9 cellular contexts compared by ENCODE assay signal in genomic region chr19:5403968-5404640, GRCh38. TPM values are rescaled to one million over a fixed set of nuclear protein-coding genes. Genes with fewer than 3 reads are reported as not detected.
A peak's percentile ranks its signal among the peaks of the same experiment; 100 is the strongest.
DNase-seq lines count a peak whose midpoint lies in the region; ATAC-seq and TF ChIP-seq lines count a peak whose summit lies in the region.
"Had no signal": no experiment of that assay in that cellular context is flagged by ENCODE, and none has a peak within 500 bp of the region (broad histone marks: within the 10 kb centered on the region; RNA-seq: fewer than 3 reads in every experiment).

No MANE protein-coding gene starts in this region.

- no peaks in the 10 kb centered on the region for H3K4me1 ChIP-seq in Caco-2
- H3K4me1 ChIP-seq: suprapubic skin had no signal

- no peak overlapping the region for H3K4me3 Mint-ChIP-seq in Caco-2 (ENCODE audit: unreplicated experiment)

- no peak for TF ChIP-seq CTCF in Caco-2 (IDR thresholded peaks at IDR 0.05; ENCODE audit: insufficient read depth in 1 of 2, low read depth in 1 of 2, low read length in 1 of 2, severe bottlenecking in 1 of 2, unreplicated experiment in 1 of 2)

- CTCF ChIA-PET in Caco-2 (lab: Charles Lee), result no interaction called here

- no peak for ATAC-seq in GM21786 (IDR thresholded peaks at IDR 0.05; ENCODE audit: unreplicated experiment)
- no peak for ATAC-seq in GM19395 (IDR thresholded peaks at IDR 0.05; ENCODE audit: unreplicated experiment)

- POLR2A ChIA-PET in Caco-2 (lab: Charles Lee), result interaction anchor here (0.5 kb wide), 1 partner anchor 33 kb away, joined by 4 read pairs; no protein-coding TSS in a partner anchor

- peaks cover 4% of the 10 kb centered on the region; the same call in 1 of the 2 replicates for H3K9me3 ChIP-seq in Caco-2
- H3K9me3 ChIP-seq: suprapubic skin had no signal

- peaks cover 10% of the 10 kb centered on the region for H3K9me3 Mint-ChIP-seq in Caco-2 (ENCODE audit: unreplicated experiment)

- H3K27ac Mint-ChIP-seq in Caco-2 (ENCODE audit: unreplicated experiment), result no peak overlapping the region

- BruUV-seq in Caco-2 (replicated peaks; lab: Mats Ljungman, UMichigan), result no TSS peak

- peak; percentile 88 to 90 for DNase-seq in Caco-2
- peak; percentile 84 for DNase-seq in M059J (ENCODE audit: low read depth)
- DNase-seq in activated CD4-positive, alpha-beta T cell treated with anti-CD3 and anti-CD28 coated beads, Interleukin-2, amount 50 U/mL, for 1 hour, result peak; percentile 55
- DNase-seq in dedifferentiated amniotic fluid mesenchymal stem cell (ENCODE audit: extremely low spot score), result peak; percentile 75
- DNase-seq in lung microvascular endothelial cell (ENCODE audit: low read depth in 2 of 2), result peak; percentile 69 to 79
- DNase-seq in stimulated activated CD8-positive, alpha-beta memory T cell treated with anti-CD3 and anti-CD28 coated beads, Interleukin-2, amount 100 ng/mL, for 48 hours (ENCODE audit: low read depth in 2 of 2), result peak; percentile 51 to 57

- H3K4me1 Mint-ChIP-seq in Caco-2 (ENCODE audit: low read depth, unreplicated experiment), result no peaks in the 10 kb centered on the region

- no peaks in the 10 kb centered on the region for H3K27me3 ChIP-seq in Caco-2 (replicated peaks; ENCODE audit: control insufficient read depth, insufficient read depth, low read length)

- no peaks in the 10 kb centered on the region for H3K36me3 Mint-ChIP-seq in Caco-2 (ENCODE audit: insufficient read depth, unreplicated experiment)

- no peak overlapping the region for H3K4me3 ChIP-seq in Caco-2 (ENCODE audit: low read depth, low read length)
- H3K4me3 ChIP-seq: suprapubic skin had no signal

- H3K36me3 ChIP-seq in Caco-2 (ENCODE audit: control insufficient read depth, insufficient read depth, low read length), result no peaks in the 10 kb centered on the region
- H3K36me3 ChIP-seq: suprapubic skin had no signal

- H3K27me3 Mint-ChIP-seq in Caco-2 (ENCODE audit: insufficient read depth, unreplicated experiment), result peaks cover 18% of the 10 kb centered on the region

- intact Hi-C loops in Caco-2 (cut with micrococcal nuclease; ENCODE audit: unreplicated experiment), result loop anchor here (10.0 kb wide), 1 partner anchor 71 kb away; no protein-coding TSS in a partner anchor

RNA-seq across cellular contexts. Expression of gene ZNRF4, which starts 51.1 kb away (rescaled TPM):
- total RNA-seq in Caco-2 (2022), result not detected in 2 replicates
- not detected in 2 replicates for total RNA-seq in M059J (2014; rRNA removed; shearing (Covaris generic))
- not detected in 2 replicates for total RNA-seq in lung microvascular endothelial cell
- total RNA-seq: suprapubic skin had no signal
